22 cellular contexts compared by ENCODE assay signal in genomic region chr17:32206816-32207215, GRCh38. TPM values are rescaled to one million over a fixed set of nuclear protein-coding genes. Genes with fewer than 3 reads are reported as not detected.
DNase-seq lines count a peak whose midpoint lies in the region; TF ChIP-seq lines count a peak whose summit lies in the region.
"Had no signal": no experiment of that assay in that cellular context is flagged by ENCODE, and none has a peak within 500 bp of the region (broad histone marks: within the 10 kb centered on the region; RNA-seq: fewer than 3 reads in every experiment).

No MANE protein-coding gene starts in this region.

- H3K9ac ChIP-seq in GM23248 (no peak overlapping the region), adipocyte (ENCODE audit: low read length) (no peak overlapping the region)

- H3K9me3 Mint-ChIP-seq in mesothelial cell of epicardium: no peaks in the 10 kb centered on the region
- H3K9me3 Mint-ChIP-seq: CD8-positive, alpha-beta T cell had no signal

- H3K9me3 ChIP-seq in GM23248 (ENCODE audit: low read depth) (no peaks in the 10 kb centered on the region), adipocyte (ENCODE audit: control insufficient read depth, low read length) (no peaks in the 10 kb centered on the region), Peyer's patch (no peaks in the 10 kb centered on the region), prostate gland (no peaks in the 10 kb centered on the region)
- H3K9me3 ChIP-seq: HAP-1, MG63, SJCRH30 had no signal

- H3K27me3 Mint-ChIP-seq in mesothelial cell of epicardium (ENCODE audit: low read depth): no peaks in the 10 kb centered on the region

- no peaks in the 10 kb centered on the region for H3K79me2 ChIP-seq in GM23248 (ENCODE audit: insufficient read depth)

- H3K27me3 ChIP-seq in GM23248 (replicated peaks; ENCODE audit: insufficient read depth) (no peaks in the 10 kb centered on the region), adipocyte (replicated peaks; ENCODE audit: control insufficient read depth, insufficient read depth, low read length) (no peaks in the 10 kb centered on the region), Peyer's patch (no peaks in the 10 kb centered on the region), prostate gland (replicated peaks; ENCODE audit: insufficient read depth) (no peaks in the 10 kb centered on the region)
- H3K27me3 ChIP-seq: MG63, SJCRH30 had no signal

- intact Hi-C loops in prostate gland (cut with DNase I): no loop called here

- TF ChIP-seq POLR2A in Peyer's patch (IDR thresholded peaks at IDR 0.05) (no peak), prostate gland (IDR thresholded peaks at IDR 0.05) (no peak)

- H3K4me3 Mint-ChIP-seq in mesothelial cell of epicardium: no peak overlapping the region
- H3K4me3 Mint-ChIP-seq: CD8-positive, alpha-beta T cell had no signal

- H2AFZ ChIP-seq in GM23248: no peak overlapping the region

- in situ Hi-C loops in GM23248 (cut with MboI): no loop called here

- H3K36me3 Mint-ChIP-seq in mesothelial cell of epicardium: peaks cover 22% of the 10 kb centered on the region

- TF ChIP-seq CTCF in fibroblast of mammary gland (conservative IDR thresholded peaks at IDR 0.05; ENCODE audit: control insufficient read depth, insufficient read depth, low read depth, low read length): no peak
- TF ChIP-seq CTCF in mesothelial cell of epicardium (IDR thresholded peaks at IDR 0.05; ENCODE audit: unreplicated experiment): no peak
- TF ChIP-seq CTCF in Peyer's patch (IDR thresholded peaks at IDR 0.05): no peak
- no peak for TF ChIP-seq CTCF in prostate gland (IDR thresholded peaks at IDR 0.05)

- H3K4me2 ChIP-seq in GM23248 (ENCODE audit: unreplicated experiment): no peak overlapping the region

- H3K36me3 ChIP-seq in GM23248 (ENCODE audit: low read depth): peaks cover 24% of the 10 kb centered on the region
- peaks cover 68% of the 10 kb centered on the region for H3K36me3 ChIP-seq in adipocyte (ENCODE audit: control insufficient read depth, insufficient read depth, low read length, severe bottlenecking)
- H3K36me3 ChIP-seq in Peyer's patch: peaks cover 0 to 58% (median 0%) of the 10 kb centered on the region in 3 donors
- H3K36me3 ChIP-seq in prostate gland: no peaks in the 10 kb centered on the region

- H3K4me1 Mint-ChIP-seq in mesothelial cell of epicardium: peaks cover 16% of the 10 kb centered on the region

- H3K4me3 ChIP-seq in GM23248 (no peak overlapping the region), adipocyte (ENCODE audit: low read length) (no peak overlapping the region), fibroblast of mammary gland (ENCODE audit: control insufficient read depth, low read depth, low read length) (no peak overlapping the region), Peyer's patch (no peak overlapping the region), prostate gland (no peak overlapping the region)
- H3K4me3 ChIP-seq: GM12878, HAP-1, MG63, SJCRH30 had no signal

- H3K27ac Mint-ChIP-seq in mesothelial cell of epicardium: peak overlapping the region; percentile 25
- H3K27ac Mint-ChIP-seq: CD8-positive, alpha-beta T cell had no signal

- H3K9me2 ChIP-seq in GM23248 (ENCODE audit: insufficient read depth): no peaks in the 10 kb centered on the region

- H3K27ac ChIP-seq in GM23248 (no peak overlapping the region), Peyer's patch (no peak overlapping the region), prostate gland (no peak overlapping the region)
- H3K27ac ChIP-seq: SJCRH30 had no signal

- 13 to 14% methylated on average over 1 of the region's 1 CpG for WGBS in GM23248 (ENCODE audit: low coverage in 1 of 2, low lambda C conversion rate in 2 of 2, missing lambda C conversion rate in 2 of 2), 2 experiments
- WGBS in prostate gland: 76% methylated on average over 1 of the region's 1 CpG

- peak; percentile 12 for DNase-seq in GM23248
- peak; percentile 53 for DNase-seq in adipocyte (ENCODE audit: low read depth)
- DNase-seq in fibroblast of mammary gland (ENCODE audit: low read depth): peak; percentile 33
- no peak for DNase-seq in mesothelial cell of epicardium (ENCODE audit: low spot score in 2 of 2, unreplicated experiment in 2 of 2)
- no peak for DNase-seq in Peyer's patch
- DNase-seq in prostate gland (ENCODE audit: low spot score): no peak
- DNase-seq in ecto neural progenitor cell (ENCODE audit: low spot score): no peak
- DNase-seq in SHP77 (lab: John Stamatoyannopoulos, UW): no peak
- DNase-seq: CD8-positive, alpha-beta T cell; DMS79; GDM1; MG63; NCI-H1105; NCI-H1694; NCI-H2107; NCI-H345; NCI-H526 treated with DMSO at 0.1 percent for 48 hours; RPMI8226; SW 1271 had no signal

- no peaks in the 10 kb centered on the region for H3F3A ChIP-seq in GM23248 (ENCODE audit: insufficient read depth)

- no peaks in the 10 kb centered on the region for H4K20me1 ChIP-seq in GM23248 (ENCODE audit: insufficient read depth)

- H3K4me1 ChIP-seq in GM23248 (ENCODE audit: insufficient read depth): peaks cover 8% of the 10 kb centered on the region; the same call in 1 of the 2 replicates
- no peaks in the 10 kb centered on the region for H3K4me1 ChIP-seq in adipocyte (ENCODE audit: control insufficient read depth, insufficient read depth, low read length)
- no peaks in the 10 kb centered on the region for H3K4me1 ChIP-seq in Peyer's patch
- no peaks in the 10 kb centered on the region for H3K4me1 ChIP-seq in prostate gland (replicated peaks)

RNA-seq across cellular contexts. Expression of gene RHBDL3, which starts 58.8 kb away (rescaled TPM):
- total RNA-seq in GM23248 (2014; rRNA removed; shearing (Covaris generic)): 0.11 TPM in 1 of 2 replicates, not detected in the other
- polyA plus RNA-seq in GM23248 (2016; fragmentation: Nextera tagmentation; extraction: Ambion mirVana): 0.09 TPM in 1 of 2 replicates, not detected in the other
- total RNA-seq in mesothelial cell of epicardium: 1.1 to 1.2 TPM (median 1.2 TPM) in 3 replicates
- total RNA-seq in Peyer's patch: under 1 TPM in 2 of 4 donors, not detected in 2; 0.28 to 0.40 TPM
- 1 to 10 TPM in 1 of 2 donors, under 1 TPM in 1; 0.77 to 2.7 TPM for total RNA-seq in prostate gland
- total RNA-seq: CD8-positive, alpha-beta T cell; SJCRH30 had no signal

Comparison
In these comparisons a context has a peak if more than half of its experiments do, and no peak if none do; other contexts are left out.
1. DNase-seq: peak in GM23248 (single experiment), adipocyte (single experiment) and fibroblast of mammary gland (single experiment); none in mesothelial cell of epicardium (0 of 2), Peyer's patch (0 of 3), prostate gland (single experiment), ecto neural progenitor cell (single experiment) and SHP77 (0 of 2).